10 cellular contexts compared by ENCODE assay signal in genomic region chr2:9814129-9814868, GRCh38. TPM values are rescaled to one million over a fixed set of nuclear protein-coding genes. Genes with fewer than 3 reads are reported as not detected.
DNase-seq lines count a peak whose midpoint lies in the region; ATAC-seq, FAIRE-seq and TF ChIP-seq lines count a peak whose summit lies in the region.
"Had no signal": no experiment of that assay in that cellular context is flagged by ENCODE, and none has a peak within 500 bp of the region (broad histone marks: within the 10 kb centered on the region; RNA-seq: fewer than 3 reads in every experiment).

No MANE protein-coding gene starts in this region.

- H2AFZ ChIP-seq in Loucy (ENCODE audit: low read length) (0 out of 2 replicates have a peak overlapping the region, but pooled peaks have one; percentile 50), H1 (ENCODE audit: low read length) (peak overlapping the region; percentile 87), osteoblast (ENCODE audit: low read length) (peak overlapping the region; percentile 94)

- H3K9me2 ChIP-seq in Loucy (replicated peaks; ENCODE audit: low read depth, low read length), result no peaks in the 10 kb centered on the region

- H3F3A ChIP-seq in Loucy (ENCODE audit: low read depth), result no peaks in the 10 kb centered on the region

- 83% methylated on average over 23 of the region's 24 CpGs; no CpG with 5 or more reads in 1 of the 2 experiments for WGBS in H1 (ENCODE audit: extremely low coverage in 1 of 2, insufficient coverage in 1 of 2, insufficient read length in 1 of 2, insufficient replicate concordance in 2 of 2, low coverage in 1 of 2, low lambda C conversion rate in 2 of 2, missing lambda C conversion rate in 1 of 2), 2 experiments

- H3K27ac ChIP-seq in BLaER1 (no peak overlapping the region), H1 (ENCODE audit: low read depth, low read length) (no peak overlapping the region), osteoblast (ENCODE audit: low read depth, low read length) (no peak overlapping the region)
- H3K27ac ChIP-seq: foreskin keratinocyte had no signal

- CTCF ChIA-PET in H1 (lab: Charles Lee; ENCODE audit: partially characterized antibody), result interaction anchor here (0.5 to 8.1 kb wide), 54 partner anchors 8 to 1879 kb away, joined by 3 to 118 read pairs (median 4); partner anchors contain the start of gene TAF1B

- H3K4me1 ChIP-seq in BLaER1, result peaks cover 60% of the 10 kb centered on the region
- peaks cover 4% of the 10 kb centered on the region for H3K4me1 ChIP-seq in Loucy (ENCODE audit: insufficient read depth, low read length, poor library complexity, severe bottlenecking)
- no peaks in the 10 kb centered on the region; a peak in 1 of 7 replicates for H3K4me1 ChIP-seq in H1 (replicated peaks in 1 of 4; ENCODE audit: control insufficient read depth in 3 of 4, insufficient read depth in 4 of 4, low read length in 3 of 4)
- peaks cover 9% of the 10 kb centered on the region for H3K4me1 ChIP-seq in osteoblast (ENCODE audit: insufficient read depth, low read length)

- FAIRE-seq in H1 (lab: Jason Lieb, UNC), result no peak
- FAIRE-seq: D721Med had no signal

- TF ChIP-seq POLR2A in H1 (IDR thresholded peaks at IDR 0.05; ENCODE audit: control extremely low read depth in 1 of 2, low read depth in 2 of 2, low read length in 2 of 2), result no peak

- no peak for DNase-seq in H1 (ENCODE audit: low read depth in 1 of 2, low spot score in 2 of 2)
- peak; percentile 65 for DNase-seq in osteoblast (ENCODE audit: insufficient read length, low spot score, missing footprints)
- DNase-seq in left colon, result no peak
- DNase-seq in AG20443 (ENCODE audit: low spot score), result no peak
- no peak for DNase-seq in activated effector memory CD4-positive, alpha-beta T cell treated with Interleukin-2 at 50 U/mL for 16 hours
- DNase-seq: foreskin keratinocyte had no signal

- H2AK5ac ChIP-seq in H1 (ENCODE audit: low read depth, low read length), result no peak overlapping the region

- TF ChIP-seq EP300 in H1 (IDR thresholded peaks at IDR 0.05; ENCODE audit: borderline replicate concordance in 1 of 2, low read depth in 2 of 2, low read length in 2 of 2), result no peak

- H4K91ac ChIP-seq in H1 (replicated peaks; ENCODE audit: insufficient read length, low read length), result no peak overlapping the region

- H4K8ac ChIP-seq in H1 (ENCODE audit: extremely low read depth, insufficient read depth, low read length), result no peak overlapping the region; the same call in 1 of the 2 replicates

- H3K4me2 ChIP-seq in BLaER1 (peak overlapping the region; percentile 65), Loucy (ENCODE audit: low read depth, low read length, poor library complexity, severe bottlenecking) (peak overlapping the region; percentile 28), H1 (ENCODE audit: insufficient read depth in 1 of 2, low read depth in 2 of 2, low read length in 2 of 2) (peak overlapping the region in 1 of 2 experiments; percentile 50; a peak in 3 of 4 replicates), osteoblast (ENCODE audit: insufficient read depth, low read length) (peak overlapping the region; percentile 70)

- H3K18ac ChIP-seq in H1 (ENCODE audit: extremely low read depth, low read length), result peak overlapping the region; percentile 48; the same call in 1 of the 2 replicates

- H3K23me2 ChIP-seq in H1 (ENCODE audit: low read depth, low read length), result peaks cover 3% of the 10 kb centered on the region; the same call in 1 of the 2 replicates

- H3K56ac ChIP-seq in H1 (replicated peaks; ENCODE audit: insufficient read length, low read depth, low read length), result no peak overlapping the region

- H3K14ac ChIP-seq in H1 (ENCODE audit: insufficient read length), result no peak overlapping the region

- no peak overlapping the region for H3K23ac ChIP-seq in H1 (ENCODE audit: insufficient read length)

- TF ChIP-seq CTCF in Loucy (conservative IDR thresholded peaks at IDR 0.05; ENCODE audit: low read length) (no peak), H1 (IDR thresholded peaks at IDR 0.05; ENCODE audit: control extremely low read depth in 1 of 3, insufficient read depth in 1 of 3, low read depth in 1 of 3, low read length in 3 of 3) (no peak), osteoblast (IDR thresholded peaks at IDR 0.05; ENCODE audit: extremely low read depth, low read depth, low read length) (no peak)

- intact Hi-C loops in left colon (cut with DNase I, micrococcal nuclease), result loop anchor here in 1 of 2 donors (10.0 kb wide), 1 partner anchor 231 kb away; the partner anchor contains the start of gene KLF11

- POLR2A ChIA-PET in H1 (lab: Charles Lee; ENCODE audit: partially characterized antibody), result interaction anchor here (3.2 kb wide), 1 partner anchor 29 kb away, joined by 13 read pairs; the partner anchor contains the start of gene TAF1B

- no peaks in the 10 kb centered on the region for H3K27me3 ChIP-seq in BLaER1
- H3K27me3 ChIP-seq in Loucy (ENCODE audit: insufficient read depth, low read length, poor library complexity, severe bottlenecking), result no peaks in the 10 kb centered on the region
- H3K27me3 ChIP-seq in H1 (replicated peaks in 1 of 4; ENCODE audit: control insufficient read depth in 3 of 4, extremely low read depth in 1 of 4, insufficient read depth in 3 of 4, low read length in 3 of 4), result no peaks in the 10 kb centered on the region; a peak in 1 of 7 replicates
- no peaks in the 10 kb centered on the region for H3K27me3 ChIP-seq in osteoblast (ENCODE audit: insufficient read depth, low read length)
- H3K27me3 ChIP-seq: foreskin keratinocyte had no signal

- no peak for TF ChIP-seq RAD21 in H1 (IDR thresholded peaks at IDR 0.05 in 1 of 2, conservative IDR thresholded peaks at IDR 0.05 in 1 of 2; ENCODE audit: low read depth in 2 of 2, low read length in 2 of 2)

- no peak overlapping the region for H2BK15ac ChIP-seq in H1 (ENCODE audit: low read length)

- H2BK120ac ChIP-seq in H1 (replicated peaks; ENCODE audit: low read depth, low read length), result no peak overlapping the region

- no peak overlapping the region for H4K5ac ChIP-seq in H1 (ENCODE audit: insufficient read length, low read depth, low read length)

- H2BK12ac ChIP-seq in H1 (ENCODE audit: low read depth, low read length), result peak overlapping the region; percentile 68; the same call in 1 of the 2 replicates

- H3K4me3 ChIP-seq in BLaER1 (no peak overlapping the region), Loucy (ENCODE audit: low read length, poor library complexity, severe bottlenecking) (no peak overlapping the region), H1 (ENCODE audit: extremely low read depth in 1 of 4, insufficient read depth in 2 of 4, low read depth in 3 of 4, low read length in 4 of 4) (no peak overlapping the region), osteoblast (ENCODE audit: insufficient read depth, low read length) (peak overlapping the region; percentile 64)

- H2BK20ac ChIP-seq in H1 (ENCODE audit: low read length), result no peak overlapping the region

- H3K9ac ChIP-seq in BLaER1 (no peak overlapping the region), Loucy (ENCODE audit: low read depth, low read length, poor library complexity, severe bottlenecking) (no peak overlapping the region), H1 (replicated peaks in 1 of 4; ENCODE audit: extremely low read depth in 1 of 4, low read depth in 3 of 4, low read length in 3 of 4) (no peak overlapping the region)

- no peaks in the 10 kb centered on the region for H3K9me3 ChIP-seq in BLaER1
- H3K9me3 ChIP-seq in Loucy (ENCODE audit: insufficient read depth, low read depth, low read length), result no peaks in the 10 kb centered on the region
- H3K9me3 ChIP-seq in H1 (ENCODE audit: insufficient read depth in 2 of 2, low read depth in 1 of 2, low read length in 1 of 2), result no peaks in the 10 kb centered on the region
- no peaks in the 10 kb centered on the region for H3K9me3 ChIP-seq in osteoblast (ENCODE audit: low read depth, low read length)

- H4K20me1 ChIP-seq in BLaER1 (no peaks in the 10 kb centered on the region), Loucy (ENCODE audit: insufficient read depth, low read length, poor library complexity, severe bottlenecking) (no peaks in the 10 kb centered on the region), H1 (replicated peaks in 1 of 2; ENCODE audit: control insufficient read depth in 1 of 2, insufficient read depth in 2 of 2, low read length in 2 of 2) (no peaks in the 10 kb centered on the region), osteoblast (ENCODE audit: insufficient read depth, low read length) (no peaks in the 10 kb centered on the region)

- ATAC-seq in left colon, result no peak
- ATAC-seq in GM19035 (IDR thresholded peaks at IDR 0.05; ENCODE audit: unreplicated experiment), result no peak

- H3K79me2 ChIP-seq in Loucy (ENCODE audit: insufficient read depth, low read length) (no peaks in the 10 kb centered on the region), H1 (ENCODE audit: control insufficient read depth in 1 of 2, insufficient read depth in 2 of 2, low read length in 2 of 2) (no peaks in the 10 kb centered on the region), osteoblast (ENCODE audit: insufficient read depth, low read length) (no peaks in the 10 kb centered on the region)

- H3K79me1 ChIP-seq in H1 (ENCODE audit: low read depth, low read length), result no peaks in the 10 kb centered on the region

- H3K36me3 ChIP-seq in BLaER1 (no peaks in the 10 kb centered on the region), Loucy (ENCODE audit: insufficient read depth, low read length) (no peaks in the 10 kb centered on the region), H1 (ENCODE audit: control insufficient read depth in 2 of 4, insufficient read depth in 4 of 4, low read length in 3 of 4) (no peaks in the 10 kb centered on the region), osteoblast (ENCODE audit: insufficient read depth, low read length) (no peaks in the 10 kb centered on the region)

- H3K4ac ChIP-seq in H1 (replicated peaks; ENCODE audit: insufficient read length, low read depth, low read length), result no peak overlapping the region

- H2BK5ac ChIP-seq in H1 (ENCODE audit: low read depth, low read length), result no peak overlapping the region

TF ChIP-seq in H1, 55 proteins besides CTCF, POLR2A, EP300 and RAD21 (continues in another document):
- no peak for TF ChIP-seq TBP (IDR thresholded peaks at IDR 0.05; ENCODE audit: low read depth, low read length)

RNA-seq across cellular contexts. Expression of gene TAF1B, which starts 29.0 kb away (rescaled TPM):
- 25.2 and 25.8 TPM in 2 replicates for total RNA-seq in H1 (2021; fragmentation: NEBNext Ultra II Directional; extraction: Animal tissue kit (Norgen Biotek cat#: 25700))
- 5.4 and 6.6 TPM in 2 replicates for polyA plus RNA-seq in H1 (2011; rRNA removed)
- 7.3 TPM for polyA plus RNA-seq in H1 (2011; cell fraction: cytosol; rRNA removed)
- 7.4 TPM for polyA plus RNA-seq in H1 (2011; cell fraction: nucleus; rRNA removed)
- 6.8 to 12.0 TPM (median 7.8 TPM) in 4 replicates for polyA plus RNA-seq in H1 (2012, experiment 1 of 2)
- polyA plus RNA-seq in H1 (2012, experiment 2 of 2), result 1.3 TPM
- 17.6 TPM for polyA plus RNA-seq in H1 (2013, experiment 1 of 2)
- polyA plus RNA-seq in H1 (2013, experiment 2 of 2), result 16.8 TPM
- polyA minus RNA-seq in H1 (2011; rRNA and poly(A)+ RNA removed), result 20.7 and 22.7 TPM in 2 replicates
- 10.9 TPM for polyA minus RNA-seq in H1 (2011; cell fraction: cytosol; rRNA and poly(A)+ RNA removed)
- 47.1 TPM for polyA minus RNA-seq in H1 (2011; cell fraction: nucleus; rRNA and poly(A)+ RNA removed)
- 36.5 and 41.3 TPM in 2 replicates for total RNA-seq in osteoblast
- total RNA-seq in left colon, result 10 to 100 TPM in 1 of 2 donors, 1 to 10 TPM in 1; 9.0 to 11.9 TPM
